Comparison of ENCODE assay signal across 12 cellular contexts in the genomic region with DNA sequence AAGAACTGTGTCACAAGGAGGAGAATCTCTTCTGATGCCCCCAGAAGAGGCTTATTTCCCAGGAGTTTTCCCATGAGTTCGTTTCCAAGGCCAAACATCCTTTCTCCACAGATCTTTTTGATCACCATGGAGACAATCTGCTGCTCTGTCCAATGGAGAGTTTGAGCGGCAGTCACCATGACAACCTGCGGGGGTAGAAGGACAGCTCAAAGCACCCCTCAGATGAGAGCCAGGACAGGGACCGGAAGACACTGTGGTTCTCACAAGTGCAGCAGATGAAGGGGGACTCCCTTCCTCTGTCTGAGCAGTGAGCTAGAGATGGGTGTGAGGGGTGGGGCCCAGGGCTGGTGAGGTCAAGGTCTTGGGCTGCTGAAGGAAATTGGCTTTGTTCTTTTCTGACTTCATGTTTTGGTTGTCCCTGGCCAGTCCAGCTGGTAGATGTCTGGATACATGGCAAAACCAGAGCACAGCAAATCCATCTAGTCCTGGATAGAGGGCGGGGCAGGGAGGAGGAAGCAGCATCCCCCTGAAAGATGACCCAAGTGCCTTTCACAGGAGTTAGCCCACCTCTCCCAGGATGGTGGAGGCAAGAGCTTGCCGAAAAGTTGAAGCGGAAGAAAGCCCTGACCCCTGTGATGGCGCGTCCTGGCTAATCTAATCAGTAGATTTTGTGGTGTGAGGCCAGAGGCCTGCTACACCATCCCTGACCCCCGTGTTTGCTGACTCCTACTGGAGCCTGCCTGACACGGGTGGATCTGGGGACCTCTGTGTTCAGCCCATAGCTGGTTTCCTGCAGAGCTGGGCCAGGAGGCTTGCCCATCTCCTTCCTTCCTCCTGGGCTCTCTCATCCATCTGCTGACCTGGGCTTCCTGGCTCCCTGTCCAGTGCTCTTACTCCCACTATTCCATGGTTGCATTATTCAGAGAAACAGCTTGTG. TPM values are rescaled to one million over a fixed set of nuclear protein-coding genes. Genes with fewer than 3 reads are reported as not detected.
A peak's percentile ranks its signal among the peaks of the same experiment; 100 is the strongest.
DNase-seq lines count a peak whose midpoint lies in the region; ATAC-seq, FAIRE-seq and TF ChIP-seq lines count a peak whose summit lies in the region.
"Had no signal": no experiment of that assay in that cellular context is flagged by ENCODE, and none has a peak within 500 bp of the region (broad histone marks: within the 10 kb centered on the region; RNA-seq: fewer than 3 reads in every experiment).

No MANE protein-coding gene starts in this region.

- H3K4me3 Mint-ChIP-seq in CD14-positive monocyte: no peak overlapping the region

- H3K9me3 Mint-ChIP-seq in CD14-positive monocyte: peaks cover 0 to 6% (median 0%) of the 10 kb centered on the region in 7 donors

- H3K27ac ChIP-seq in angular gyrus (ENCODE audit: low read depth, low read length): peak overlapping the region; percentile 49
- H3K27ac ChIP-seq: heart left ventricle, right atrium auricular region had no signal

- H3K4me1 Mint-ChIP-seq in CD14-positive monocyte: no peaks in the 10 kb centered on the region

- peaks cover 2 to 9% (median 5%) of the 10 kb centered on the region in 3 donors for H3K27me3 Mint-ChIP-seq in CD14-positive monocyte (ENCODE audit: low read depth in 3 of 3)

- FAIRE-seq in frontal cortex (lab: Jason Lieb, UNC): no peak

- intact Hi-C loops in posterior cingulate gyrus (cut with DNase I): no loop called here
- intact Hi-C loops in CD14-positive monocyte (cut with micrococcal nuclease): no loop called here

- no peaks in the 10 kb centered on the region for H3K36me3 Mint-ChIP-seq in CD14-positive monocyte

- DNase-seq in GM20000 (ENCODE audit: low spot score): peak; percentile 29
- peak in 9 of 10 donors; percentile 27 to 92 (median 61) for DNase-seq in posterior cingulate gyrus
- no peak for DNase-seq in frontal cortex (ENCODE audit: low spot score in 2 of 2)
- no peak for DNase-seq in CD14-positive monocyte (ENCODE audit: low spot score)
- DNase-seq in RPMI8226: no peak
- DNase-seq: effector CD4-positive, alpha-beta T cell; heart left ventricle; NCI-H1048; PC-3 had no signal

- no peak overlapping the region for H3K27ac Mint-ChIP-seq in CD14-positive monocyte

- TF ChIP-seq CTCF in GM20000 (IDR thresholded peaks at IDR 0.05; ENCODE audit: extremely low read depth, missing control alignments) (no peak), CD14-positive monocyte (IDR thresholded peaks at IDR 0.05) (no peak)

- peak; percentile 76 for ATAC-seq in GM18498 (IDR thresholded peaks at IDR 0.05; ENCODE audit: unreplicated experiment)
- ATAC-seq: heart left ventricle, PC-3 had no signal

RNA-seq across cellular contexts. Expression of gene DHRS2, which starts 24.4 kb away (rescaled TPM):
- 0.41 TPM for total RNA-seq in frontal cortex
- not detected for polyA plus RNA-seq in CD14-positive monocyte
- total RNA-seq: right atrium auricular region had no signal

Comparison
In these comparisons a context has a peak if more than half of its experiments do, and no peak if none do; other contexts are left out.
1. DNase-seq: peak in GM20000 (single experiment) and posterior cingulate gyrus (9 of 10); none in frontal cortex (0 of 2), CD14-positive monocyte (single experiment) and RPMI8226 (single experiment).